Comparison of ENCODE assay signal across 36 cellular contexts in genomic region chr1:42567038-42567437, GRCh38.
"Had no signal": no experiment of that assay in that cellular context is flagged by ENCODE, and none has a peak within 500 bp of the region (broad histone marks: within the 10 kb centered on the region; RNA-seq: fewer than 3 reads in every experiment).

No MANE protein-coding gene starts in this region.

- H3K36me3 ChIP-seq: MG63 had no signal

- DNase-seq: Kasumi-1, MG63, MM.1S, MV-4-11, NCI-H1048, NCI-H1092, NCI-H1092 treated with DMSO at 0.1 percent for 48 hours, NCI-H1105, NCI-H1105 treated with DMSO at 0.1 percent for 48 hours, NCI-H1417, NCI-H1417 treated with DMSO at 0.1 percent for 48 hours, NCI-H1436, NCI-H1436 treated with DMSO at 0.1 percent for 48 hours, NCI-H146, NCI-H1694, NCI-H1694 treated with DMSO at 0.1 percent for 48 hours, NCI-H187, NCI-H187 treated with DMSO at 0.1 percent for 48 hours, NCI-H1930, NCI-H2029, NCI-H2029 treated with DMSO at 0.1 percent for 48 hours, NCI-H2081, NCI-H2081 treated with DMSO at 0.1 percent for 48 hours, NCI-H2107, NCI-H2171, NCI-H2171 treated with DMSO at 0.1 percent for 48 hours, NCI-H2227 treated with DMSO at 0.1 percent for 48 hours, NCI-H345, NCI-H446, NCI-H446 treated with DMSO at 0.1 percent for 48 hours, NCI-H510A, NCI-H510A treated with DMSO at 0.1 percent for 48 hours, NCI-H524, NCI-H524 treated with DMSO at 0.1 percent for 48 hours, NCI-H526, NCI-H526 treated with DMSO at 0.1 percent for 48 hours had no signal

- H3K9me3 ChIP-seq: MG63 had no signal

- H3K27me3 ChIP-seq: MG63 had no signal

- H3K4me3 ChIP-seq: MG63 had no signal
